ENCODE assay signal across 8 cellular contexts in genomic region chr12:94460594-94460959, GRCh38. TPM values are rescaled to one million over a fixed set of nuclear protein-coding genes. Genes with fewer than 3 reads are reported as not detected.
DNase-seq lines count a peak whose midpoint lies in the region; ATAC-seq and TF ChIP-seq lines count a peak whose summit lies in the region.

No MANE protein-coding gene starts in this region.

- intact Hi-C loops in Calu3 (cut with micrococcal nuclease; ENCODE audit: unreplicated experiment), result no loop called here

- H3K27ac Mint-ChIP-seq in Calu3 (ENCODE audit: unreplicated experiment), result peak overlapping the region; percentile 85
- peak overlapping the region; percentile 92 for H3K27ac Mint-ChIP-seq in osteocyte (ENCODE audit: unreplicated experiment)

- DNase-seq in Calu3 (no peak), NCI-H2227 treated with DMSO at 0.1 percent for 48 hours (lab: John Stamatoyannopoulos, UW) (peak; percentile 59), osteocyte (ENCODE audit: extremely low spot score, unreplicated experiment) (no peak), DMS79 (lab: John Stamatoyannopoulos, UW) (no peak), NCI-H510A (lab: John Stamatoyannopoulos, UW) (no peak)
- no peak for DNase-seq in activated CD4-positive, CD25-positive, alpha-beta regulatory T cell treated with anti-CD3 and anti-CD28 coated beads, Interleukin-2, amount 50 U/mL, for 72 hours

- H3K4me3 ChIP-seq in endocrine pancreas (ENCODE audit: control insufficient read depth, insufficient read depth, low read length), result peak overlapping the region; percentile 82

- no peaks in the 10 kb centered on the region for H3K27me3 Mint-ChIP-seq in Calu3 (ENCODE audit: unreplicated experiment)
- peaks cover 8% of the 10 kb centered on the region for H3K27me3 Mint-ChIP-seq in osteocyte (ENCODE audit: unreplicated experiment)

- no peak for TF ChIP-seq CTCF in Calu3 (IDR thresholded peaks at IDR 0.05; ENCODE audit: unreplicated experiment)
- no peak for TF ChIP-seq CTCF in osteocyte (IDR thresholded peaks at IDR 0.05)

- H3K4me1 Mint-ChIP-seq in Calu3 (ENCODE audit: low read depth, unreplicated experiment) (peaks cover 9% of the 10 kb centered on the region), osteocyte (ENCODE audit: unreplicated experiment) (peaks cover 18% of the 10 kb centered on the region)

- no peaks in the 10 kb centered on the region for H3K36me3 ChIP-seq in endocrine pancreas (ENCODE audit: control insufficient read depth, insufficient read depth, low read length)

- no peak for ATAC-seq in GM19328 (IDR thresholded peaks at IDR 0.05; ENCODE audit: unreplicated experiment)

- no peaks in the 10 kb centered on the region for H3K4me1 ChIP-seq in endocrine pancreas (ENCODE audit: control insufficient read depth, insufficient read depth, low read length)

- no TSS peak for BruUV-seq in Calu3 (replicated peaks; lab: Mats Ljungman, UMichigan)

- H3K36me3 Mint-ChIP-seq in Calu3 (ENCODE audit: insufficient read depth, unreplicated experiment) (peaks cover 18% of the 10 kb centered on the region), osteocyte (ENCODE audit: unreplicated experiment) (no peaks in the 10 kb centered on the region)

- no peaks in the 10 kb centered on the region for H3K9me3 ChIP-seq in endocrine pancreas (ENCODE audit: control insufficient read depth, low read length)

- H3K4me3 Mint-ChIP-seq in Calu3 (ENCODE audit: low read depth, unreplicated experiment), result peak overlapping the region; percentile 88
- peak overlapping the region; percentile 85 for H3K4me3 Mint-ChIP-seq in osteocyte (ENCODE audit: unreplicated experiment)

- H3K9ac ChIP-seq in endocrine pancreas (ENCODE audit: control insufficient read depth, insufficient read depth, low read length), result peak overlapping the region; percentile 96

- CTCF ChIA-PET in Calu3 (lab: Charles Lee), result no interaction called here

- peaks cover 2% of the 10 kb centered on the region for H3K9me3 Mint-ChIP-seq in Calu3 (ENCODE audit: low read depth, unreplicated experiment)
- H3K9me3 Mint-ChIP-seq in osteocyte (ENCODE audit: unreplicated experiment), result no peaks in the 10 kb centered on the region

- H3K27me3 ChIP-seq in endocrine pancreas (ENCODE audit: control insufficient read depth, insufficient read depth, low read length), result no peaks in the 10 kb centered on the region

RNA-seq across cellular contexts. Expression of gene CEP83, which starts 0.9 kb away (rescaled TPM):
- total RNA-seq in Calu3 (2022), result 28.3 and 28.9 TPM in 2 replicates
- 11.2 and 13.1 TPM in 2 replicates for total RNA-seq in osteocyte
